2 cellular contexts compared by ENCODE assay signal in the genomic region with DNA sequence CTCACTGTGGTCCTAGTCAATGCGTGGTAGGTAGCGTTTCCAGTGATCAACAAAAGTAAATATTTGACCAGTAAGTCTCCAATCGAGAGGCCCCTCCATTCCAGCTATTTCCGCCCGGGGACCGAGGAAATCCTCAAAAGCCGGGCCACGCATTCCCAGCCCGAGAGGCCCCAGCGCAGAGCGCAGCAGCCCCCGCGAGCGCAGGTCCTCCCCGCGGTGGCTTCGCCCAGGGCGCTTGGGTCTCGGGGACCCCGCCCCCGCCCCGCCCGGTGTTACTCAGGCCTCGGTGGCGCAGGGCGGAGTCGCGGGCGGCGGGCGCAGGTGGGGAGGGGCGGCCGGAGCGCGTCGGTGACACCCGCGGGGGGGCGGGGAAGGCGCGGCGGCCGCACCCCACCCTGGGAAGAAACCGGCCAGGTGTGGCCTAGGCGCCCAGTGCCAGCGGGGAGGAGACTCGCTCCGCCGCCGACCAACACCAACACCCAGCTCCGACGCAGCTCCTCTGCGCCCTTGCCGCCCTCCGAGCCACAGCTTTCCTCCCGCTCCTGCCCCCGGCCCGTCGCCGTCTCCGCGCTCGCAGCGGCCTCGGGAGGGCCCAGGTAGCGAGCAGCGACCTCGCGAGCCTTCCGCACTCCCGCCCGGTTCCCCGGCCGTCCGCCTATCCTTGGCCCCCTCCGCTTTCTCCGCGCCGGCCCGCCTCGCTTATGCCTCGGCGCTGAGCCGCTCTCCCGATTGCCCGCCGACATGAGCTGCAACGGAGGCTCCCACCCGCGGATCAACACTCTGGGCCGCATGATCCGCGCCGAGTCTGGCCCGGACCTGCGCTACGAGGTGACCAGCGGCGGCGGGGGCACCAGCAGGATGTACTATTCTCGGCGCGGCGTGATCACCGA.
TF ChIP-seq lines count a peak whose summit lies in the region.

A gene with protein sequence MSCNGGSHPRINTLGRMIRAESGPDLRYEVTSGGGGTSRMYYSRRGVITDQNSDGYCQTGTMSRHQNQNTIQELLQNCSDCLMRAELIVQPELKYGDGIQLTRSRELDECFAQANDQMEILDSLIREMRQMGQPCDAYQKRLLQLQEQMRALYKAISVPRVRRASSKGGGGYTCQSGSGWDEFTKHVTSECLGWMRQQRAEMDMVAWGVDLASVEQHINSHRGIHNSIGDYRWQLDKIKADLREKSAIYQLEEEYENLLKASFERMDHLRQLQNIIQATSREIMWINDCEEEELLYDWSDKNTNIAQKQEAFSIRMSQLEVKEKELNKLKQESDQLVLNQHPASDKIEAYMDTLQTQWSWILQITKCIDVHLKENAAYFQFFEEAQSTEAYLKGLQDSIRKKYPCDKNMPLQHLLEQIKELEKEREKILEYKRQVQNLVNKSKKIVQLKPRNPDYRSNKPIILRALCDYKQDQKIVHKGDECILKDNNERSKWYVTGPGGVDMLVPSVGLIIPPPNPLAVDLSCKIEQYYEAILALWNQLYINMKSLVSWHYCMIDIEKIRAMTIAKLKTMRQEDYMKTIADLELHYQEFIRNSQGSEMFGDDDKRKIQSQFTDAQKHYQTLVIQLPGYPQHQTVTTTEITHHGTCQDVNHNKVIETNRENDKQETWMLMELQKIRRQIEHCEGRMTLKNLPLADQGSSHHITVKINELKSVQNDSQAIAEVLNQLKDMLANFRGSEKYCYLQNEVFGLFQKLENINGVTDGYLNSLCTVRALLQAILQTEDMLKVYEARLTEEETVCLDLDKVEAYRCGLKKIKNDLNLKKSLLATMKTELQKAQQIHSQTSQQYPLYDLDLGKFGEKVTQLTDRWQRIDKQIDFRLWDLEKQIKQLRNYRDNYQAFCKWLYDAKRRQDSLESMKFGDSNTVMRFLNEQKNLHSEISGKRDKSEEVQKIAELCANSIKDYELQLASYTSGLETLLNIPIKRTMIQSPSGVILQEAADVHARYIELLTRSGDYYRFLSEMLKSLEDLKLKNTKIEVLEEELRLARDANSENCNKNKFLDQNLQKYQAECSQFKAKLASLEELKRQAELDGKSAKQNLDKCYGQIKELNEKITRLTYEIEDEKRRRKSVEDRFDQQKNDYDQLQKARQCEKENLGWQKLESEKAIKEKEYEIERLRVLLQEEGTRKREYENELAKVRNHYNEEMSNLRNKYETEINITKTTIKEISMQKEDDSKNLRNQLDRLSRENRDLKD (N-terminal part only) (plus strand): TSS at position 497 of the 890 bp plus-strand sequence. CDS start 245 bp downstream, at position 742.

TF ChIP-seq in HEK293, 187 proteins besides CTCF, POLR2A, EP300 and RAD21 (continued from another document and continues in another):
- TF ChIP-seq, protein P1, sequence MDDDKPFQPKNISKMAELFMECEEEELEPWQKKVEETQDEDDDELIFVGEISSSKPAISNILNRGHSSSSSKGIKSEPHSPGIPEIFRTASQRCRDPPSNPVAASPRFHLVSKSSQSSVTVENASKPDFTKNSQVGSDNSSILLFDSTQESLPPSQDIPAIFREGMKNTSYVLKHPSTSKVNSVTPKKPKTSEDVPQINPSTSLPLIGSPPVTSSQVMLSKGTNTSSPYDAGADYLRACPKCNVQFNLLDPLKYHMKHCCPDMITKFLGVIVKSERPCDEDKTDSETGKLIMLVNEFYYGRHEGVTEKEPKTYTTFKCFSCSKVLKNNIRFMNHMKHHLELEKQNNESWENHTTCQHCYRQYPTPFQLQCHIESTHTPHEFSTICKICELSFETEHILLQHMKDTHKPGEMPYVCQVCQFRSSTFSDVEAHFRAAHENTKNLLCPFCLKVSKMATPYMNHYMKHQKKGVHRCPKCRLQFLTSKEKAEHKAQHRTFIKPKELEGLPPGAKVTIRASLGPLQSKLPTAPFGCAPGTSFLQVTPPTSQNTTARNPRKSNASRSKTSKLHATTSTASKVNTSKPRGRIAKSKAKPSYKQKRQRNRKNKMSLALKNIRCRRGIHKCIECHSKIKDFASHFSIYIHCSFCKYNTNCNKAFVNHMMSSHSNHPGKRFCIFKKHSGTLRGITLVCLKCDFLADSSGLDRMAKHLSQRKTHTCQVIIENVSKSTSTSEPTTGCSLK (tag by site-specific recombination; IDR thresholded peaks at IDR 0.05): no peak
- TF ChIP-seq GLI2 (tag by site-specific recombination; IDR thresholded peaks at IDR 0.05; ENCODE audit: borderline replicate concordance, low read depth): no peak
- TF ChIP-seq, protein P2, sequence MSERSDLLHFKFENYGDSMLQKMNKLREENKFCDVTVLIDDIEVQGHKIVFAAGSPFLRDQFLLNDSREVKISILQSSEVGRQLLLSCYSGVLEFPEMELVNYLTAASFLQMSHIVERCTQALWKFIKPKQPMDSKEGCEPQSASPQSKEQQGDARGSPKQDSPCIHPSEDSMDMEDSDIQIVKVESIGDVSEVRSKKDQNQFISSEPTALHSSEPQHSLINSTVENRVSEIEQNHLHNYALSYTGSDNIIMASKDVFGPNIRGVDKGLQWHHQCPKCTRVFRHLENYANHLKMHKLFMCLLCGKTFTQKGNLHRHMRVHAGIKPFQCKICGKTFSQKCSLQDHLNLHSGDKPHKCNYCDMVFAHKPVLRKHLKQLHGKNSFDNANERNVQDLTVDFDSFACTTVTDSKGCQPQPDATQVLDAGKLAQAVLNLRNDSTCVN (tag by site-specific recombination; optimal IDR thresholded peaks at IDR 0.05): peak; percentile 99
- TF ChIP-seq ZNF777 (tag by site-specific recombination; IDR thresholded peaks at IDR 0.05; ENCODE audit: borderline replicate concordance): peak; percentile 68
- peak; percentile 31; the same call in 1 of the 2 replicates for TF ChIP-seq YY2 (tag by site-specific recombination; IDR thresholded peaks at IDR 0.05)
- TF ChIP-seq, protein P3, sequence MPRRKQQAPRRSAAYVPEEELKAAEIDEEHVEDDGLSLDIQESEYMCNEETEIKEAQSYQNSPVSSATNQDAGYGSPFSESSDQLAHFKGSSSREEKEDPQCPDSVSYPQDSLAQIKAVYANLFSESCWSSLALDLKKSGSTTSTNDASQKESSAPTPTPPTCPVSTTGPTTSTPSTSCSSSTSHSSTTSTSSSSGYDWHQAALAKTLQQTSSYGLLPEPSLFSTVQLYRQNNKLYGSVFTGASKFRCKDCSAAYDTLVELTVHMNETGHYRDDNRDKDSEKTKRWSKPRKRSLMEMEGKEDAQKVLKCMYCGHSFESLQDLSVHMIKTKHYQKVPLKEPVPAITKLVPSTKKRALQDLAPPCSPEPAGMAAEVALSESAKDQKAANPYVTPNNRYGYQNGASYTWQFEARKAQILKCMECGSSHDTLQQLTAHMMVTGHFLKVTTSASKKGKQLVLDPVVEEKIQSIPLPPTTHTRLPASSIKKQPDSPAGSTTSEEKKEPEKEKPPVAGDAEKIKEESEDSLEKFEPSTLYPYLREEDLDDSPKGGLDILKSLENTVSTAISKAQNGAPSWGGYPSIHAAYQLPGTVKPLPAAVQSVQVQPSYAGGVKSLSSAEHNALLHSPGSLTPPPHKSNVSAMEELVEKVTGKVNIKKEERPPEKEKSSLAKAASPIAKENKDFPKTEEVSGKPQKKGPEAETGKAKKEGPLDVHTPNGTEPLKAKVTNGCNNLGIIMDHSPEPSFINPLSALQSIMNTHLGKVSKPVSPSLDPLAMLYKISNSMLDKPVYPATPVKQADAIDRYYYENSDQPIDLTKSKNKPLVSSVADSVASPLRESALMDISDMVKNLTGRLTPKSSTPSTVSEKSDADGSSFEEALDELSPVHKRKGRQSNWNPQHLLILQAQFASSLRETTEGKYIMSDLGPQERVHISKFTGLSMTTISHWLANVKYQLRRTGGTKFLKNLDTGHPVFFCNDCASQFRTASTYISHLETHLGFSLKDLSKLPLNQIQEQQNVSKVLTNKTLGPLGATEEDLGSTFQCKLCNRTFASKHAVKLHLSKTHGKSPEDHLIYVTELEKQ (tag by site-specific recombination; IDR thresholded peaks at IDR 0.05; ENCODE audit: borderline replicate concordance): peak; percentile 44; the same call in 1 of the 2 replicates
- TF ChIP-seq KLF16 (tag by site-specific recombination; IDR thresholded peaks at IDR 0.05): no peak
- TF ChIP-seq ZEB2 (tag by site-specific recombination; IDR thresholded peaks at IDR 0.05): peak; percentile 87; the same call in 1 of the 2 replicates
- peak; percentile 33 for TF ChIP-seq BCL11B (tag by site-specific recombination; IDR thresholded peaks at IDR 0.05; ENCODE audit: low read depth)
- TF ChIP-seq ZBTB21 (tag by site-specific recombination; IDR thresholded peaks at IDR 0.05): no peak
- TF ChIP-seq ZNF366 (tag by site-specific recombination; conservative IDR thresholded peaks at IDR 0.05): 0 out of 2 replicates have a peak, but pooled peaks have one; percentile 8
- TF ChIP-seq EGR2 (tag by site-specific recombination; IDR thresholded peaks at IDR 0.05; ENCODE audit: low read depth): peak; percentile 18
- TF ChIP-seq, protein P4, sequence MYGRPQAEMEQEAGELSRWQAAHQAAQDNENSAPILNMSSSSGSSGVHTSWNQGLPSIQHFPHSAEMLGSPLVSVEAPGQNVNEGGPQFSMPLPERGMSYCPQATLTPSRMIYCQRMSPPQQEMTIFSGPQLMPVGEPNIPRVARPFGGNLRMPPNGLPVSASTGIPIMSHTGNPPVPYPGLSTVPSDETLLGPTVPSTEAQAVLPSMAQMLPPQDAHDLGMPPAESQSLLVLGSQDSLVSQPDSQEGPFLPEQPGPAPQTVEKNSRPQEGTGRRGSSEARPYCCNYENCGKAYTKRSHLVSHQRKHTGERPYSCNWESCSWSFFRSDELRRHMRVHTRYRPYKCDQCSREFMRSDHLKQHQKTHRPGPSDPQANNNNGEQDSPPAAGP (tag by site-specific recombination; IDR thresholded peaks at IDR 0.05): peak; percentile 77
- TF ChIP-seq SETDB1 (IDR thresholded peaks at IDR 0.05; ENCODE audit: insufficient read length, low read length): no peak

TF ChIP-seq in HepG2, 621 proteins besides CTCF, POLR2A, EP300 and RAD21 (continued from another document and continues in another):
- TF ChIP-seq, protein P5, sequence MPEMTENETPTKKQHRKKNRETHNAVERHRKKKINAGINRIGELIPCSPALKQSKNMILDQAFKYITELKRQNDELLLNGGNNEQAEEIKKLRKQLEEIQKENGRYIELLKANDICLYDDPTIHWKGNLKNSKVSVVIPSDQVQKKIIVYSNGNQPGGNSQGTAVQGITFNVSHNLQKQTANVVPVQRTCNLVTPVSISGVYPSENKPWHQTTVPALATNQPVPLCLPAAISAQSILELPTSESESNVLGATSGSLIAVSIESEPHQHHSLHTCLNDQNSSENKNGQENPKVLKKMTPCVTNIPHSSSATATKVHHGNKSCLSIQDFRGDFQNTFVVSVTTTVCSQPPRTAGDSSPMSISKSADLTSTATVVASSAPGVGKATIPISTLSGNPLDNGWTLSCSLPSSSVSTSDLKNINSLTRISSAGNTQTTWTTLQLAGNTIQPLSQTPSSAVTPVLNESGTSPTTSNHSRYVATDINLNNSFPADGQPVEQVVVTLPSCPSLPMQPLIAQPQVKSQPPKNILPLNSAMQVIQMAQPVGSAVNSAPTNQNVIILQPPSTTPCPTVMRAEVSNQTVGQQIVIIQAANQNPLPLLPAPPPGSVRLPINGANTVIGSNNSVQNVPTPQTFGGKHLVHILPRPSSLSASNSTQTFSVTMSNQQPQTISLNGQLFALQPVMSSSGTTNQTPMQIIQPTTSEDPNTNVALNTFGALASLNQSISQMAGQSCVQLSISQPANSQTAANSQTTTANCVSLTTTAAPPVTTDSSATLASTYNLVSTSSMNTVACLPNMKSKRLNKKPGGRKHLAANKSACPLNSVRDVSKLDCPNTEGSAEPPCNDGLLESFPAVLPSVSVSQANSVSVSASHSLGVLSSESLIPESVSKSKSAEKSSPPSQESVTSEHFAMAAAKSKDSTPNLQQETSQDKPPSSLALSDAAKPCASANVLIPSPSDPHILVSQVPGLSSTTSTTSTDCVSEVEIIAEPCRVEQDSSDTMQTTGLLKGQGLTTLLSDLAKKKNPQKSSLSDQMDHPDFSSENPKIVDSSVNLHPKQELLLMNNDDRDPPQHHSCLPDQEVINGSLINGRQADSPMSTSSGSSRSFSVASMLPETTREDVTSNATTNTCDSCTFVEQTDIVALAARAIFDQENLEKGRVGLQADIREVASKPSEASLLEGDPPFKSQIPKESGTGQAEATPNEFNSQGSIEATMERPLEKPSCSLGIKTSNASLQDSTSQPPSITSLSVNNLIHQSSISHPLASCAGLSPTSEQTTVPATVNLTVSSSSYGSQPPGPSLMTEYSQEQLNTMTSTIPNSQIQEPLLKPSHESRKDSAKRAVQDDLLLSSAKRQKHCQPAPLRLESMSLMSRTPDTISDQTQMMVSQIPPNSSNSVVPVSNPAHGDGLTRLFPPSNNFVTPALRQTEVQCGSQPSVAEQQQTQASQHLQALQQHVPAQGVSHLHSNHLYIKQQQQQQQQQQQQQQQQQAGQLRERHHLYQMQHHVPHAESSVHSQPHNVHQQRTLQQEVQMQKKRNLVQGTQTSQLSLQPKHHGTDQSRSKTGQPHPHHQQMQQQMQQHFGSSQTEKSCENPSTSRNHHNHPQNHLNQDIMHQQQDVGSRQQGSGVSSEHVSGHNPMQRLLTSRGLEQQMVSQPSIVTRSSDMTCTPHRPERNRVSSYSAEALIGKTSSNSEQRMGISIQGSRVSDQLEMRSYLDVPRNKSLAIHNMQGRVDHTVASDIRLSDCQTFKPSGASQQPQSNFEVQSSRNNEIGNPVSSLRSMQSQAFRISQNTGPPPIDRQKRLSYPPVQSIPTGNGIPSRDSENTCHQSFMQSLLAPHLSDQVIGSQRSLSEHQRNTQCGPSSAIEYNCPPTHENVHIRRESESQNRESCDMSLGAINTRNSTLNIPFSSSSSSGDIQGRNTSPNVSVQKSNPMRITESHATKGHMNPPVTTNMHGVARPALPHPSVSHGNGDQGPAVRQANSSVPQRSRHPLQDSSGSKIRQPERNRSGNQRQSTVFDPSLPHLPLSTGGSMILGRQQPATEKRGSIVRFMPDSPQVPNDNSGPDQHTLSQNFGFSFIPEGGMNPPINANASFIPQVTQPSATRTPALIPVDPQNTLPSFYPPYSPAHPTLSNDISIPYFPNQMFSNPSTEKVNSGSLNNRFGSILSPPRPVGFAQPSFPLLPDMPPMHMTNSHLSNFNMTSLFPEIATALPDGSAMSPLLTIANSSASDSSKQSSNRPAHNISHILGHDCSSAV (CRISPR knock-in tag; IDR thresholded peaks at IDR 0.05; ENCODE audit: borderline replicate concordance): 0 out of 2 replicates have a peak, but pooled peaks have one; percentile 43
- TF ChIP-seq, protein P6, sequence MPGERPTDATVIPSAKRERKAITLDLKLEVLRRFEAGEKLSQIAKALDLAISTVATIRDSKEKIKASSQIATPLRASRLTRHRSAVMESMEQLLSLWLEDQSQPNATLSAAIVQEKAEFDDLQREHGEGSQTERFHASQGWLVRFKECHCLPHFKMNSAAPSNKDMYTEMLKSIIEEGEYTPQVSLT (CRISPR knock-in tag; IDR thresholded peaks at IDR 0.05; ENCODE audit: borderline replicate concordance, low read depth): no peak
- TF ChIP-seq SP1 (IDR thresholded peaks at IDR 0.05) (no peak), SP1 (CRISPR knock-in tag; IDR thresholded peaks at IDR 0.05) (peak; percentile 80), HNRNPLL (IDR thresholded peaks at IDR 0.05; ENCODE audit: low read depth, low read length, poor library complexity, severe bottlenecking) (peak; percentile 87), CHCHD3 (CRISPR knock-in tag; IDR thresholded peaks at IDR 0.05) (peak; percentile 53; the same call in 1 of the 2 replicates), MYC (CRISPR knock-in tag; IDR thresholded peaks at IDR 0.05; ENCODE audit: borderline replicate concordance) (peak; percentile 76), ZNF468 (CRISPR knock-in tag; IDR thresholded peaks at IDR 0.05) (peak; percentile 76; the same call in 1 of the 2 replicates), ZNF891 (CRISPR knock-in tag; IDR thresholded peaks at IDR 0.05) (peak; percentile 55; the same call in 1 of the 2 replicates), MXD4 (CRISPR knock-in tag; IDR thresholded peaks at IDR 0.05) (peak; percentile 78), ZKSCAN5 (CRISPR knock-in tag; IDR thresholded peaks at IDR 0.05) (no peak)
- TF ChIP-seq, protein P7, sequence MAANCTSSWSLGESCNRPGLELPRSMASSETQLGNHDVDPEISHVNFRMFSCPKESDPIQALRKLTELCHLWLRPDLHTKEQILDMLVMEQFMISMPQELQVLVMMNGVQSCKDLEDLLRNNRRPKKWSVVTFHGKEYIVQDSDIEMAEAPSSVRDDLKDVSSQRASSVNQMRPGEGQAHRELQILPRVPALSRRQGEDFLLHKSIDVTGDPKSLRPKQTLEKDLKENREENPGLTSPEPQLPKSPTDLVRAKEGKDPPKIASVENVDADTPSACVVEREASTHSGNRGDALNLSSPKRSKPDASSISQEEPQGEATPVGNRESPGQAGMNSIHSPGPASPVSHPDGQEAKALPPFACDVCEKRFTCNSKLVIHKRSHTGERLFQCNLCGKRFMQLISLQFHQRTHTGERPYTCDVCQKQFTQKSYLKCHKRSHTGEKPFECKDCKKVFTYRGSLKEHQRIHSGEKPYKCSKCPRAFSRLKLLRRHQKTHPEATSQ (CRISPR knock-in tag; IDR thresholded peaks at IDR 0.05; ENCODE audit: borderline replicate concordance): peak; percentile 46
